In the genomic region with DNA sequence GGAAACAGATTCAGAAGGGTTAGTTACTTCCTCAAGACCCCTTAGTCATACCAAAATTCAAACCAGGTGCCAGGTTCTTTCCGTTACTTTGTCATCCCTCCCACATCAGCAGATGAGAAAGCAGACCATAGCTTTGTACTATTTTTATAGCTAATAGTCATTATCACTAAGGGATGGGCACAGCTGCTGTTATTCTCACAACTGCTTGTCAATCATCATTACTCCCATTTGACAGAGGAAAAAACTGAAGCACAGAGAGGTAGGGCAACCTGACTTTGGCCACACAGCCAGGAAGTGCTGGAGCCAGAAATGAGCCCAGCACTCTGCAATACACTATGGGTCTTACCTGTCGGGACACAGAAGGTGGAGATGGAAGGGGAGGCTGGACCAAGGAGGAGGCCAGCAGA, we compare ENCODE assay signal across 34 cellular contexts. TPM values are rescaled to one million over a fixed set of nuclear protein-coding genes. Genes with fewer than 3 reads are reported as not detected.
"Had no signal": no experiment of that assay in that cellular context is flagged by ENCODE, and none has a peak within 500 bp of the region (broad histone marks: within the 10 kb centered on the region; RNA-seq: fewer than 3 reads in every experiment).

No MANE protein-coding gene starts in this region.

- DNase-seq: dermis blood vessel endothelial cell; effector memory CD4-positive, alpha-beta T cell; heart left ventricle; kidney; mesenchymal stem cell; mucosa of descending colon; naive thymus-derived CD8-positive, alpha-beta T cell; nephron progenitor cell; occipital lobe; ovary; posterior cingulate gyrus; psoas muscle; right cardiac atrium; stimulated activated CD4-positive, alpha-beta T cell treated with anti-CD3 and anti-CD28 coated beads, Interleukin-12 subunit alpha, Interleukin-12 subunit beta, amount 100 ng/mL, for 4 hours; stimulated activated CD4-positive, alpha-beta T cell treated with anti-CD3 and anti-CD28 coated beads, Interleukin-1b, Interleukin-23, amount 100 ng/mL, for 48 hours; stimulated activated CD4-positive, alpha-beta T cell treated with anti-CD3 and anti-CD28 coated beads, Interleukin-4, amount 100 ng/mL, for 1 hour; stimulated activated CD8-positive, alpha-beta memory T cell treated with anti-CD3 and anti-CD28 coated beads, Interleukin-4, amount 100 ng/mL, for 48 hours; transverse colon; upper lobe of right lung; uterus had no signal

- H3K4me3 ChIP-seq: coronary artery, esophagus muscularis mucosa, gastroesophageal sphincter, heart left ventricle, hepatocyte, mucosa of descending colon, ovary, psoas muscle, smooth muscle cell, suprapubic skin, transverse colon, upper lobe of right lung, uterus had no signal

- H3K36me3 Mint-ChIP-seq: mesothelial cell of epicardium; naive thymus-derived CD8-positive, alpha-beta T cell had no signal

- H3K4me3 Mint-ChIP-seq: mesothelial cell of epicardium; naive thymus-derived CD8-positive, alpha-beta T cell; nephron progenitor cell; stimulated activated naive CD8-positive, alpha-beta T cell treated with anti-CD3 and anti-CD28 coated beads, Interleukin-15, Interleukin-2, amounts not matched to agents 100 ng/mL and 50 ng/mL, for 24 hours had no signal

- H3K27ac Mint-ChIP-seq: mesothelial cell of epicardium; nephron progenitor cell; stimulated activated naive CD8-positive, alpha-beta T cell treated with anti-CD3 and anti-CD28 coated beads, Interleukin-15, Interleukin-2, amounts not matched to agents 100 ng/mL and 50 ng/mL, for 24 hours had no signal

- ATAC-seq: foreskin keratinocyte; gastroesophageal sphincter; heart left ventricle; left lobe of liver; mucosa of descending colon; naive thymus-derived CD8-positive, alpha-beta T cell; right cardiac atrium; upper lobe of right lung had no signal

- H3K4me1 Mint-ChIP-seq: mesothelial cell of epicardium; naive thymus-derived CD8-positive, alpha-beta T cell; nephron progenitor cell had no signal

- H3K9me3 Mint-ChIP-seq: naive thymus-derived CD8-positive, alpha-beta T cell; stimulated activated naive CD8-positive, alpha-beta T cell treated with anti-CD3 and anti-CD28 coated beads, Interleukin-15, Interleukin-2, amounts not matched to agents 100 ng/mL and 50 ng/mL, for 24 hours had no signal

RNA-seq across cellular contexts. Expression of gene TEKT5, which starts 30.0 kb away (rescaled TPM):
- total RNA-seq: dermis blood vessel endothelial cell, endothelial cell of umbilical vein, epithelial cell of proximal tubule, esophagus muscularis mucosa, fibroblast of lung, foreskin keratinocyte, hepatocyte, lung microvascular endothelial cell, psoas muscle, right cardiac atrium, smooth muscle cell, upper lobe of right lung had no signal
- polyA plus RNA-seq: endothelial cell of umbilical vein; foreskin keratinocyte; heart left ventricle; hepatocyte; naive thymus-derived CD8-positive, alpha-beta T cell; psoas muscle; smooth muscle cell had no signal
